Comparison of ENCODE assay signal across 2 cellular contexts in the genomic region with DNA sequence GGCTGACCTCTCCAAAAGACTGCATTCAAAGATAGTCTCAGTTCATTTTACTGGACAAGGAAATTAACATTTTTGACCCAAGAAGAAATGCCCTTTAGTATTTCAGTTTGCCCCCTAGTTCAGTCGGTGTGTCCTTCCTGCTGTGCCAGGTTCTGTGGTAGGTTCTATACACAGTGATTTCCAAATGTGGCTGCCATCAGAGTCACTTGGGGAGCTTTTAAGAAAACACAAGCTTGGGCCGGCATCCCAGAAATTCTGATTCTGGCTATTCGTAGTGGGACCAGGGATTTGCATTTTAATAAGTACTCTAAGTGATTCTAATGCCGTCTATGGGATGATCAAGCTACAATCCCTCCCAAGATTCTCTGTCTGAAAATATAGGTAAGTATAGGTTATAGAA.
TF ChIP-seq lines count a peak whose summit lies in the region.

No MANE protein-coding gene starts in this region.

TF ChIP-seq in SK-N-SH, 30 proteins besides CTCF, POLR2A, EP300 and RAD21:
- no peak for TF ChIP-seq FOXM1 (IDR thresholded peaks at IDR 0.05; ENCODE audit: low read depth)
- no peak for TF ChIP-seq RCOR1 (IDR thresholded peaks at IDR 0.05; ENCODE audit: low read length)
- TF ChIP-seq, protein P1, sequence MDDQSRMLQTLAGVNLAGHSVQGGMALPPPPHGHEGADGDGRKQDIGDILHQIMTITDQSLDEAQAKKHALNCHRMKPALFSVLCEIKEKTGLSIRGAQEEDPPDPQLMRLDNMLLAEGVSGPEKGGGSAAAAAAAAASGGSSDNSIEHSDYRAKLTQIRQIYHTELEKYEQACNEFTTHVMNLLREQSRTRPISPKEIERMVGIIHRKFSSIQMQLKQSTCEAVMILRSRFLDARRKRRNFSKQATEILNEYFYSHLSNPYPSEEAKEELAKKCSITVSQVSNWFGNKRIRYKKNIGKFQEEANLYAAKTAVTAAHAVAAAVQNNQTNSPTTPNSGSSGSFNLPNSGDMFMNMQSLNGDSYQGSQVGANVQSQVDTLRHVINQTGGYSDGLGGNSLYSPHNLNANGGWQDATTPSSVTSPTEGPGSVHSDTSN (IDR thresholded peaks at IDR 0.05) = no peak
- TF ChIP-seq EZH2phosphoT487 (IDR thresholded peaks at IDR 0.05; ENCODE audit: borderline replicate concordance, low read depth) = no peak
- TF ChIP-seq, protein P2, sequence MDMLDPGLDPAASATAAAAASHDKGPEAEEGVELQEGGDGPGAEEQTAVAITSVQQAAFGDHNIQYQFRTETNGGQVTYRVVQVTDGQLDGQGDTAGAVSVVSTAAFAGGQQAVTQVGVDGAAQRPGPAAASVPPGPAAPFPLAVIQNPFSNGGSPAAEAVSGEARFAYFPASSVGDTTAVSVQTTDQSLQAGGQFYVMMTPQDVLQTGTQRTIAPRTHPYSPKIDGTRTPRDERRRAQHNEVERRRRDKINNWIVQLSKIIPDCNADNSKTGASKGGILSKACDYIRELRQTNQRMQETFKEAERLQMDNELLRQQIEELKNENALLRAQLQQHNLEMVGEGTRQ (IDR thresholded peaks at IDR 0.05; ENCODE audit: borderline replicate concordance, low read depth, low read length) = no peak
- TF ChIP-seq, protein P3, sequence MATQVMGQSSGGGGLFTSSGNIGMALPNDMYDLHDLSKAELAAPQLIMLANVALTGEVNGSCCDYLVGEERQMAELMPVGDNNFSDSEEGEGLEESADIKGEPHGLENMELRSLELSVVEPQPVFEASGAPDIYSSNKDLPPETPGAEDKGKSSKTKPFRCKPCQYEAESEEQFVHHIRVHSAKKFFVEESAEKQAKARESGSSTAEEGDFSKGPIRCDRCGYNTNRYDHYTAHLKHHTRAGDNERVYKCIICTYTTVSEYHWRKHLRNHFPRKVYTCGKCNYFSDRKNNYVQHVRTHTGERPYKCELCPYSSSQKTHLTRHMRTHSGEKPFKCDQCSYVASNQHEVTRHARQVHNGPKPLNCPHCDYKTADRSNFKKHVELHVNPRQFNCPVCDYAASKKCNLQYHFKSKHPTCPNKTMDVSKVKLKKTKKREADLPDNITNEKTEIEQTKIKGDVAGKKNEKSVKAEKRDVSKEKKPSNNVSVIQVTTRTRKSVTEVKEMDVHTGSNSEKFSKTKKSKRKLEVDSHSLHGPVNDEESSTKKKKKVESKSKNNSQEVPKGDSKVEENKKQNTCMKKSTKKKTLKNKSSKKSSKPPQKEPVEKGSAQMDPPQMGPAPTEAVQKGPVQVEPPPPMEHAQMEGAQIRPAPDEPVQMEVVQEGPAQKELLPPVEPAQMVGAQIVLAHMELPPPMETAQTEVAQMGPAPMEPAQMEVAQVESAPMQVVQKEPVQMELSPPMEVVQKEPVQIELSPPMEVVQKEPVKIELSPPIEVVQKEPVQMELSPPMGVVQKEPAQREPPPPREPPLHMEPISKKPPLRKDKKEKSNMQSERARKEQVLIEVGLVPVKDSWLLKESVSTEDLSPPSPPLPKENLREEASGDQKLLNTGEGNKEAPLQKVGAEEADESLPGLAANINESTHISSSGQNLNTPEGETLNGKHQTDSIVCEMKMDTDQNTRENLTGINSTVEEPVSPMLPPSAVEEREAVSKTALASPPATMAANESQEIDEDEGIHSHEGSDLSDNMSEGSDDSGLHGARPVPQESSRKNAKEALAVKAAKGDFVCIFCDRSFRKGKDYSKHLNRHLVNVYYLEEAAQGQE (IDR thresholded peaks at IDR 0.05; ENCODE audit: low read depth, low read length) = no peak
- TF ChIP-seq, protein P4, sequence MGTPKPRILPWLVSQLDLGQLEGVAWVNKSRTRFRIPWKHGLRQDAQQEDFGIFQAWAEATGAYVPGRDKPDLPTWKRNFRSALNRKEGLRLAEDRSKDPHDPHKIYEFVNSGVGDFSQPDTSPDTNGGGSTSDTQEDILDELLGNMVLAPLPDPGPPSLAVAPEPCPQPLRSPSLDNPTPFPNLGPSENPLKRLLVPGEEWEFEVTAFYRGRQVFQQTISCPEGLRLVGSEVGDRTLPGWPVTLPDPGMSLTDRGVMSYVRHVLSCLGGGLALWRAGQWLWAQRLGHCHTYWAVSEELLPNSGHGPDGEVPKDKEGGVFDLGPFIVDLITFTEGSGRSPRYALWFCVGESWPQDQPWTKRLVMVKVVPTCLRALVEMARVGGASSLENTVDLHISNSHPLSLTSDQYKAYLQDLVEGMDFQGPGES (IDR thresholded peaks at IDR 0.05; ENCODE audit: low read depth, low read length) = no peak
- no peak for TF ChIP-seq FOSL2 (IDR thresholded peaks at IDR 0.05; ENCODE audit: borderline replicate concordance, low read depth)
- TF ChIP-seq NRF1 (IDR thresholded peaks at IDR 0.05; ENCODE audit: low read depth, low read length) = no peak
- TF ChIP-seq, protein P5, sequence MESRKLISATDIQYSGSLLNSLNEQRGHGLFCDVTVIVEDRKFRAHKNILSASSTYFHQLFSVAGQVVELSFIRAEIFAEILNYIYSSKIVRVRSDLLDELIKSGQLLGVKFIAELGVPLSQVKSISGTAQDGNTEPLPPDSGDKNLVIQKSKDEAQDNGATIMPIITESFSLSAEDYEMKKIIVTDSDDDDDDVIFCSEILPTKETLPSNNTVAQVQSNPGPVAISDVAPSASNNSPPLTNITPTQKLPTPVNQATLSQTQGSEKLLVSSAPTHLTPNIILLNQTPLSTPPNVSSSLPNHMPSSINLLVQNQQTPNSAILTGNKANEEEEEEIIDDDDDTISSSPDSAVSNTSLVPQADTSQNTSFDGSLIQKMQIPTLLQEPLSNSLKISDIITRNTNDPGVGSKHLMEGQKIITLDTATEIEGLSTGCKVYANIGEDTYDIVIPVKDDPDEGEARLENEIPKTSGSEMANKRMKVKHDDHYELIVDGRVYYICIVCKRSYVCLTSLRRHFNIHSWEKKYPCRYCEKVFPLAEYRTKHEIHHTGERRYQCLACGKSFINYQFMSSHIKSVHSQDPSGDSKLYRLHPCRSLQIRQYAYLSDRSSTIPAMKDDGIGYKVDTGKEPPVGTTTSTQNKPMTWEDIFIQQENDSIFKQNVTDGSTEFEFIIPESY (IDR thresholded peaks at IDR 0.05; ENCODE audit: borderline replicate concordance, low read depth) = no peak
- TF ChIP-seq TEAD4 (IDR thresholded peaks at IDR 0.05; ENCODE audit: borderline replicate concordance, insufficient read depth) = no peak
- no peak for TF ChIP-seq MEF2A (IDR thresholded peaks at IDR 0.05; ENCODE audit: borderline replicate concordance, low read depth)
- TF ChIP-seq RXRA (IDR thresholded peaks at IDR 0.05; ENCODE audit: borderline replicate concordance, low read depth) = no peak
- TF ChIP-seq MXI1 (IDR thresholded peaks at IDR 0.05; ENCODE audit: low read depth, low read length) = no peak

TF ChIP-seq in SK-N-SH treated with all-trans-retinoic acid at 6 μM for 48 hours, 23 proteins besides CTCF, POLR2A, EP300 and RAD21:
- TF ChIP-seq RARB (CRISPR knock-in tag; IDR thresholded peaks at IDR 0.05) = no peak
- TF ChIP-seq, protein P6, sequence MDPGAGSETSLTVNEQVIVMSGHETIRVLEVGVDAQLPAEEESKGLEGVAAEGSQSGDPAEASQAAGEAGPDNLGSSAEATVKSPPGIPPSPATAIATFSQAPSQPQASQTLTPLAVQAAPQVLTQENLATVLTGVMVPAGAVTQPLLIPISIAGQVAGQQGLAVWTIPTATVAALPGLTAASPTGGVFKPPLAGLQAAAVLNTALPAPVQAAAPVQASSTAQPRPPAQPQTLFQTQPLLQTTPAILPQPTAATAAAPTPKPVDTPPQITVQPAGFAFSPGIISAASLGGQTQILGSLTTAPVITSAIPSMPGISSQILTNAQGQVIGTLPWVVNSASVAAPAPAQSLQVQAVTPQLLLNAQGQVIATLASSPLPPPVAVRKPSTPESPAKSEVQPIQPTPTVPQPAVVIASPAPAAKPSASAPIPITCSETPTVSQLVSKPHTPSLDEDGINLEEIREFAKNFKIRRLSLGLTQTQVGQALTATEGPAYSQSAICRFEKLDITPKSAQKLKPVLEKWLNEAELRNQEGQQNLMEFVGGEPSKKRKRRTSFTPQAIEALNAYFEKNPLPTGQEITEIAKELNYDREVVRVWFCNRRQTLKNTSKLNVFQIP (CRISPR knock-in tag; IDR thresholded peaks at IDR 0.05; ENCODE audit: borderline replicate concordance, low read depth) = no peak
- TF ChIP-seq, protein P7, sequence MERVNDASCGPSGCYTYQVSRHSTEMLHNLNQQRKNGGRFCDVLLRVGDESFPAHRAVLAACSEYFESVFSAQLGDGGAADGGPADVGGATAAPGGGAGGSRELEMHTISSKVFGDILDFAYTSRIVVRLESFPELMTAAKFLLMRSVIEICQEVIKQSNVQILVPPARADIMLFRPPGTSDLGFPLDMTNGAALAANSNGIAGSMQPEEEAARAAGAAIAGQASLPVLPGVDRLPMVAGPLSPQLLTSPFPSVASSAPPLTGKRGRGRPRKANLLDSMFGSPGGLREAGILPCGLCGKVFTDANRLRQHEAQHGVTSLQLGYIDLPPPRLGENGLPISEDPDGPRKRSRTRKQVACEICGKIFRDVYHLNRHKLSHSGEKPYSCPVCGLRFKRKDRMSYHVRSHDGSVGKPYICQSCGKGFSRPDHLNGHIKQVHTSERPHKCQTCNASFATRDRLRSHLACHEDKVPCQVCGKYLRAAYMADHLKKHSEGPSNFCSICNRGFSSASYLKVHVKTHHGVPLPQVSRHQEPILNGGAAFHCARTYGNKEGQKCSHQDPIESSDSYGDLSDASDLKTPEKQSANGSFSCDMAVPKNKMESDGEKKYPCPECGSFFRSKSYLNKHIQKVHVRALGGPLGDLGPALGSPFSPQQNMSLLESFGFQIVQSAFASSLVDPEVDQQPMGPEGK (CRISPR knock-in tag; IDR thresholded peaks at IDR 0.05; ENCODE audit: borderline replicate concordance) = no peak
- TF ChIP-seq GLIS3 (CRISPR knock-in tag; IDR thresholded peaks at IDR 0.05) = no peak
- no peak for TF ChIP-seq ESRRG (CRISPR knock-in tag; IDR thresholded peaks at IDR 0.05)
- no peak for TF ChIP-seq ZNF70 (CRISPR knock-in tag; IDR thresholded peaks at IDR 0.05)
- no peak for TF ChIP-seq BACH2 (CRISPR knock-in tag; IDR thresholded peaks at IDR 0.05; ENCODE audit: borderline replicate concordance)
- no peak for TF ChIP-seq ZNF8 (CRISPR knock-in tag; IDR thresholded peaks at IDR 0.05)
- TF ChIP-seq OSR1 (CRISPR knock-in tag; IDR thresholded peaks at IDR 0.05) = no peak
- TF ChIP-seq ARNTL (CRISPR knock-in tag; IDR thresholded peaks at IDR 0.05; ENCODE audit: borderline replicate concordance, low read depth) = no peak
- TF ChIP-seq, protein P8, sequence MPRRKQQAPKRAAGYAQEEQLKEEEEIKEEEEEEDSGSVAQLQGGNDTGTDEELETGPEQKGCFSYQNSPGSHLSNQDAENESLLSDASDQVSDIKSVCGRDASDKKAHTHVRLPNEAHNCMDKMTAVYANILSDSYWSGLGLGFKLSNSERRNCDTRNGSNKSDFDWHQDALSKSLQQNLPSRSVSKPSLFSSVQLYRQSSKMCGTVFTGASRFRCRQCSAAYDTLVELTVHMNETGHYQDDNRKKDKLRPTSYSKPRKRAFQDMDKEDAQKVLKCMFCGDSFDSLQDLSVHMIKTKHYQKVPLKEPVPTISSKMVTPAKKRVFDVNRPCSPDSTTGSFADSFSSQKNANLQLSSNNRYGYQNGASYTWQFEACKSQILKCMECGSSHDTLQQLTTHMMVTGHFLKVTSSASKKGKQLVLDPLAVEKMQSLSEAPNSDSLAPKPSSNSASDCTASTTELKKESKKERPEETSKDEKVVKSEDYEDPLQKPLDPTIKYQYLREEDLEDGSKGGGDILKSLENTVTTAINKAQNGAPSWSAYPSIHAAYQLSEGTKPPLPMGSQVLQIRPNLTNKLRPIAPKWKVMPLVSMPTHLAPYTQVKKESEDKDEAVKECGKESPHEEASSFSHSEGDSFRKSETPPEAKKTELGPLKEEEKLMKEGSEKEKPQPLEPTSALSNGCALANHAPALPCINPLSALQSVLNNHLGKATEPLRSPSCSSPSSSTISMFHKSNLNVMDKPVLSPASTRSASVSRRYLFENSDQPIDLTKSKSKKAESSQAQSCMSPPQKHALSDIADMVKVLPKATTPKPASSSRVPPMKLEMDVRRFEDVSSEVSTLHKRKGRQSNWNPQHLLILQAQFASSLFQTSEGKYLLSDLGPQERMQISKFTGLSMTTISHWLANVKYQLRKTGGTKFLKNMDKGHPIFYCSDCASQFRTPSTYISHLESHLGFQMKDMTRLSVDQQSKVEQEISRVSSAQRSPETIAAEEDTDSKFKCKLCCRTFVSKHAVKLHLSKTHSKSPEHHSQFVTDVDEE (CRISPR knock-in tag; IDR thresholded peaks at IDR 0.05) = no peak
- TF ChIP-seq ZNF565 (CRISPR knock-in tag; conservative IDR thresholded peaks at IDR 0.05; ENCODE audit: low read depth) = no peak
- no peak for TF ChIP-seq ZFP3 (CRISPR knock-in tag; IDR thresholded peaks at IDR 0.05)
- TF ChIP-seq SNAI2 (CRISPR knock-in tag; IDR thresholded peaks at IDR 0.05) = no peak
- TF ChIP-seq, protein P9, sequence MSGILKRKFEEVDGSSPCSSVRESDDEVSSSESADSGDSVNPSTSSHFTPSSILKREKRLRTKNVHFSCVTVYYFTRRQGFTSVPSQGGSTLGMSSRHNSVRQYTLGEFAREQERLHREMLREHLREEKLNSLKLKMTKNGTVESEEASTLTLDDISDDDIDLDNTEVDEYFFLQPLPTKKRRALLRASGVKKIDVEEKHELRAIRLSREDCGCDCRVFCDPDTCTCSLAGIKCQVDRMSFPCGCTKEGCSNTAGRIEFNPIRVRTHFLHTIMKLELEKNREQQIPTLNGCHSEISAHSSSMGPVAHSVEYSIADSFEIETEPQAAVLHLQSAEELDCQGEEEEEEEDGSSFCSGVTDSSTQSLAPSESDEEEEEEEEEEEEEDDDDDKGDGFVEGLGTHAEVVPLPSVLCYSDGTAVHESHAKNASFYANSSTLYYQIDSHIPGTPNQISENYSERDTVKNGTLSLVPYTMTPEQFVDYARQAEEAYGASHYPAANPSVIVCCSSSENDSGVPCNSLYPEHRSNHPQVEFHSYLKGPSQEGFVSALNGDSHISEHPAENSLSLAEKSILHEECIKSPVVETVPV (CRISPR knock-in tag; IDR thresholded peaks at IDR 0.05) = no peak
- TF ChIP-seq ZC3H10 (CRISPR knock-in tag; IDR thresholded peaks at IDR 0.05) = no peak
- TF ChIP-seq ISL1 (CRISPR knock-in tag; IDR thresholded peaks at IDR 0.05) = no peak
